Comparison of ENCODE assay signal across 10 cellular contexts in the genomic region with DNA sequence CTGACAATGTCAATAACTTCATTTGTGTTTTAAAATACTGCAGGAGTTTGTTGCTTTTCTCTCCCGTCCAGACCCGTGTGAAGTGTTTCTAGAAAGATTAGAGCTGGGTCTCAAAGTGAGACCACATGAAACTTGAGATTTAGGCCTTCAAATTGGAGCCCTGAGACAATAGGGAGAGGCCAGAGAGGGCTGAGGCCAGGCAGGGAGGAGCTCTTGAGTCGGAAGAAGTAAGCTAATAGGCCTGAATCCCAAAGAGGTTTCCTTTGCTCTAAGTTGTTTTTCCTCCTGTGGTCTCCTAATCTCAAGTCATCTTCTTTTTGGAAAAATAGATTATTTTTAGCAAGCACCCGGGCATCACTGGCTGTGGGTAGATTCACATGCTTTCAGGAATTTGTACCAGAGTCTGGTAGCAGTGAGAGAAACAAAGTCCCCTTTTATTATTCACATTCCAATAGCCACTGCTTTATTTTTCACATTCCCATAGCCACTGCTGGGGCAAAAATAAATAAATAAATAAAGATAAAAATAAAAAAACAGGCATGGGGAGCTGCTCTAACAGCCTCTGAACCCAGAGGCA. TPM values are rescaled to one million over a fixed set of nuclear protein-coding genes. Genes with fewer than 3 reads are reported as not detected.
DNase-seq lines count a peak whose midpoint lies in the region; ATAC-seq and TF ChIP-seq lines count a peak whose summit lies in the region.
"Had no signal": no experiment of that assay in that cellular context is flagged by ENCODE, and none has a peak within 500 bp of the region (broad histone marks: within the 10 kb centered on the region; RNA-seq: fewer than 3 reads in every experiment).

No MANE protein-coding gene starts in this region.

- POLR2A ChIA-PET in CD4-positive, alpha-beta T cell (lab: Charles Lee), result interaction anchor here (0.8 to 4.0 kb wide), 23 partner anchors 10 to 296 kb away, joined by 3 to 50 read pairs (median 5); a partner anchor contains a TSS
- POLR2A ChIA-PET in activated naive CD8-positive, alpha-beta T cell treated with anti-CD3 and anti-CD28 coated beads, Interleukin-2, amount 10 ng/mL, durations not matched to agents 7 days and 5 days (lab: Charles Lee), result interaction anchor here (0.8 to 4.1 kb wide), 15 partner anchors 9 to 154 kb away, joined by 3 to 25 read pairs (median 5); a partner anchor contains a TSS

- intact Hi-C loops in CD4-positive, alpha-beta T cell (cut with DNase I, micrococcal nuclease), result loop anchor here (5.0 to 10.0 kb wide), 4 partner anchors 40 to 260 kb away; a partner anchor contains a TSS

- peaks cover 4% of the 10 kb centered on the region for H3K36me3 Mint-ChIP-seq in CD4-positive, alpha-beta T cell (ENCODE audit: low read depth)
- H3K36me3 Mint-ChIP-seq in activated naive CD8-positive, alpha-beta T cell treated with anti-CD3 and anti-CD28 coated beads, Interleukin-2, amount 10 ng/mL, durations not matched to agents 7 days and 5 days, result peaks cover 6% of the 10 kb centered on the region
- H3K36me3 Mint-ChIP-seq in natural killer cell treated with Interleukin-12 subunit alpha and Interleukin-12 subunit beta and Interleukin-15 and Interleukin-18, amount 100 ng/mL, for 72 hours, result peaks cover 15% of the 10 kb centered on the region

- peak overlapping the region; percentile 96 for H3K27ac Mint-ChIP-seq in CD4-positive, alpha-beta T cell
- H3K27ac Mint-ChIP-seq in activated naive CD8-positive, alpha-beta T cell treated with anti-CD3 and anti-CD28 coated beads, Interleukin-2, amount 10 ng/mL, durations not matched to agents 7 days and 5 days, result peak overlapping the region; percentile 98
- peak overlapping the region; percentile 99 for H3K27ac Mint-ChIP-seq in natural killer cell treated with Interleukin-12 subunit alpha and Interleukin-12 subunit beta and Interleukin-15 and Interleukin-18, amount 100 ng/mL, for 72 hours

- CTCF ChIA-PET in CD4-positive, alpha-beta T cell (lab: Charles Lee), result interaction anchor here (0.7 to 3.1 kb wide), 13 partner anchors 40 to 280 kb away, joined by 3 to 20 read pairs (median 4); a partner anchor contains a TSS

- no peak for ATAC-seq in CD4-positive, alpha-beta T cell (ENCODE audit: poor library complexity)
- ATAC-seq in activated naive CD8-positive, alpha-beta T cell treated with anti-CD3 and anti-CD28 coated beads, Interleukin-2, amount 10 ng/mL, durations not matched to agents 7 days and 5 days (ENCODE audit: low read depth), result no peak
- ATAC-seq in natural killer cell treated with Interleukin-12 subunit alpha and Interleukin-12 subunit beta and Interleukin-15 and Interleukin-18, amount 100 ng/mL, for 72 hours, result no peak
- ATAC-seq in GM18858 (IDR thresholded peaks at IDR 0.05; ENCODE audit: unreplicated experiment) (no peak), GM21717 (IDR thresholded peaks at IDR 0.05; ENCODE audit: unreplicated experiment) (no peak)

- H3K4me3 Mint-ChIP-seq in CD4-positive, alpha-beta T cell, result peak overlapping the region; percentile 37
- H3K4me3 Mint-ChIP-seq in activated naive CD8-positive, alpha-beta T cell treated with anti-CD3 and anti-CD28 coated beads, Interleukin-2, amount 10 ng/mL, durations not matched to agents 7 days and 5 days, result peak overlapping the region; percentile 57
- peak overlapping the region; percentile 89 for H3K4me3 Mint-ChIP-seq in natural killer cell treated with Interleukin-12 subunit alpha and Interleukin-12 subunit beta and Interleukin-15 and Interleukin-18, amount 100 ng/mL, for 72 hours

- no peaks in the 10 kb centered on the region for H3K27me3 ChIP-seq in CD4-positive, alpha-beta T cell (ENCODE audit: control insufficient read depth, insufficient read depth, low read length)
- H3K27me3 ChIP-seq: pancreas had no signal

- H3K27me3 Mint-ChIP-seq in CD4-positive, alpha-beta T cell, result no peaks in the 10 kb centered on the region
- no peaks in the 10 kb centered on the region for H3K27me3 Mint-ChIP-seq in activated naive CD8-positive, alpha-beta T cell treated with anti-CD3 and anti-CD28 coated beads, Interleukin-2, amount 10 ng/mL, durations not matched to agents 7 days and 5 days
- H3K27me3 Mint-ChIP-seq in natural killer cell treated with Interleukin-12 subunit alpha and Interleukin-12 subunit beta and Interleukin-15 and Interleukin-18, amount 100 ng/mL, for 72 hours, result no peaks in the 10 kb centered on the region

- peak overlapping the region; percentile 7 for H3K4me3 ChIP-seq in Jurkat, Clone E6-1 (ENCODE audit: low read length)
- H3K4me3 ChIP-seq: pancreas had no signal

- peaks cover 69% of the 10 kb centered on the region for H3K4me1 Mint-ChIP-seq in CD4-positive, alpha-beta T cell (ENCODE audit: low read depth)
- H3K4me1 Mint-ChIP-seq in activated naive CD8-positive, alpha-beta T cell treated with anti-CD3 and anti-CD28 coated beads, Interleukin-2, amount 10 ng/mL, durations not matched to agents 7 days and 5 days, result peaks cover 59% of the 10 kb centered on the region
- H3K4me1 Mint-ChIP-seq in natural killer cell treated with Interleukin-12 subunit alpha and Interleukin-12 subunit beta and Interleukin-15 and Interleukin-18, amount 100 ng/mL, for 72 hours (ENCODE audit: low read depth in 2 of 2), result peaks cover 69 to 74% of the 10 kb centered on the region in 2 donors

- H3K9me3 Mint-ChIP-seq in CD4-positive, alpha-beta T cell, result no peaks in the 10 kb centered on the region
- H3K9me3 Mint-ChIP-seq in activated naive CD8-positive, alpha-beta T cell treated with anti-CD3 and anti-CD28 coated beads, Interleukin-2, amount 10 ng/mL, durations not matched to agents 7 days and 5 days, result no peaks in the 10 kb centered on the region
- H3K9me3 Mint-ChIP-seq in natural killer cell treated with Interleukin-12 subunit alpha and Interleukin-12 subunit beta and Interleukin-15 and Interleukin-18, amount 100 ng/mL, for 72 hours, result no peaks in the 10 kb centered on the region

- DNase-seq in CD4-positive, alpha-beta T cell, result no peak
- DNase-seq in Jurkat, Clone E6-1 (ENCODE audit: low read depth, low spot score), result peak; percentile 18
- DNase-seq in activated naive CD8-positive, alpha-beta T cell treated with anti-CD3 and anti-CD28 coated beads, Interleukin-2, amount 10 ng/mL, durations not matched to agents 7 days and 5 days, result no peak
- no peak for DNase-seq in natural killer cell treated with Interleukin-12 subunit alpha and Interleukin-12 subunit beta and Interleukin-15 and Interleukin-18, amount 100 ng/mL, for 72 hours (ENCODE audit: low spot score)
- no peak for DNase-seq in DMS79 (lab: John Stamatoyannopoulos, UW)
- DNase-seq in stimulated activated CD4-positive, alpha-beta T cell treated with anti-CD3 and anti-CD28 coated beads, Interleukin-12 subunit alpha, Interleukin-12 subunit beta, amount 100 ng/mL, for 4 hours, result no peak
- DNase-seq: NCI-H82, pancreas had no signal

- H3K27ac ChIP-seq in CD4-positive, alpha-beta T cell (ENCODE audit: low read depth, low read length), result peak overlapping the region; percentile 76
- H3K27ac ChIP-seq: pancreas had no signal

- no peaks in the 10 kb centered on the region for H3K9me3 ChIP-seq in CD4-positive, alpha-beta T cell (ENCODE audit: control insufficient read depth, low read length)
- H3K9me3 ChIP-seq: pancreas had no signal

- no peak for TF ChIP-seq CTCF in CD4-positive, alpha-beta T cell (IDR thresholded peaks at IDR 0.05)

RNA-seq across cellular contexts. Expression of a gene that starts 25.6 kb away (rescaled TPM):
- total RNA-seq in CD4-positive, alpha-beta T cell, result under 1 TPM; 0.53 to 0.55 TPM
- polyA plus RNA-seq in Jurkat, Clone E6-1 (2012; ENCODE audit: insufficient read depth, insufficient read length), result 4.5 TPM
- 1 to 10 TPM; 6.0 to 7.8 TPM for total RNA-seq in activated naive CD8-positive, alpha-beta T cell treated with anti-CD3 and anti-CD28 coated beads, Interleukin-2, amount 10 ng/mL, durations not matched to agents 7 days and 5 days
- 10 to 100 TPM; 36.6 to 64.4 TPM for total RNA-seq in natural killer cell treated with Interleukin-12 subunit alpha and Interleukin-12 subunit beta and Interleukin-15 and Interleukin-18, amount 100 ng/mL, for 72 hours

RNA-seq across cellular contexts. Expression of a gene that starts 41.1 kb away (rescaled TPM):
- total RNA-seq in CD4-positive, alpha-beta T cell, result 100 to 1,000 TPM; 124 TPM
- polyA plus RNA-seq in Jurkat, Clone E6-1 (2012; ENCODE audit: insufficient read depth, insufficient read length), result 22.6 TPM
- 10 to 100 TPM; 70.9 to 73.6 TPM for total RNA-seq in activated naive CD8-positive, alpha-beta T cell treated with anti-CD3 and anti-CD28 coated beads, Interleukin-2, amount 10 ng/mL, durations not matched to agents 7 days and 5 days
- 1 to 10 TPM in 1 of 2 donors, under 1 TPM in 1; 0.92 to 1.2 TPM for total RNA-seq in natural killer cell treated with Interleukin-12 subunit alpha and Interleukin-12 subunit beta and Interleukin-15 and Interleukin-18, amount 100 ng/mL, for 72 hours

RNA-seq across cellular contexts. Expression of a gene that starts 47.9 kb away (rescaled TPM):
- total RNA-seq in CD4-positive, alpha-beta T cell, result not detected
- not detected for polyA plus RNA-seq in Jurkat, Clone E6-1 (2012; ENCODE audit: insufficient read depth, insufficient read length)
- not detected for total RNA-seq in activated naive CD8-positive, alpha-beta T cell treated with anti-CD3 and anti-CD28 coated beads, Interleukin-2, amount 10 ng/mL, durations not matched to agents 7 days and 5 days
- not detected for total RNA-seq in natural killer cell treated with Interleukin-12 subunit alpha and Interleukin-12 subunit beta and Interleukin-15 and Interleukin-18, amount 100 ng/mL, for 72 hours

Comparison
In these comparisons a context has a peak if more than half of its experiments do, and no peak if none do; other contexts are left out.
1. H3K4me3 Mint-ChIP-seq: peak in every context shown above with its lines; median percentile 89 in natural killer cell treated with Interleukin-12 subunit alpha and Interleukin-12 subunit beta and Interleukin-15 and Interleukin-18, amount 100 ng/mL, for 72 hours; 57 in activated naive CD8-positive, alpha-beta T cell treated with anti-CD3 and anti-CD28 coated beads, Interleukin-2, amount 10 ng/mL, durations not matched to agents 7 days and 5 days; 37 in CD4-positive, alpha-beta T cell.
2. RNA of a gene that starts 25.6 kb away (total RNA-seq): 36.6 to 64.4 TPM in natural killer cell treated with Interleukin-12 subunit alpha and Interleukin-12 subunit beta and Interleukin-15 and Interleukin-18, amount 100 ng/mL, for 72 hours and 6.0 to 7.8 TPM in activated naive CD8-positive, alpha-beta T cell treated with anti-CD3 and anti-CD28 coated beads, Interleukin-2, amount 10 ng/mL, durations not matched to agents 7 days and 5 days; 0.53 to 0.55 TPM in CD4-positive, alpha-beta T cell; every median in the first group is over 4 times any median in the second.
3. RNA of a gene that starts 41.1 kb away (total RNA-seq): 124 TPM in CD4-positive, alpha-beta T cell and 70.9 to 73.6 TPM in activated naive CD8-positive, alpha-beta T cell treated with anti-CD3 and anti-CD28 coated beads, Interleukin-2, amount 10 ng/mL, durations not matched to agents 7 days and 5 days; 0.92 to 1.2 TPM in natural killer cell treated with Interleukin-12 subunit alpha and Interleukin-12 subunit beta and Interleukin-15 and Interleukin-18, amount 100 ng/mL, for 72 hours; every median in the first group is over 10 times any median in the second.
4. Peak in every context shown above with its lines, with median percentiles within 50 percentile points of each other: H3K27ac Mint-ChIP-seq.